In the genomic region with DNA sequence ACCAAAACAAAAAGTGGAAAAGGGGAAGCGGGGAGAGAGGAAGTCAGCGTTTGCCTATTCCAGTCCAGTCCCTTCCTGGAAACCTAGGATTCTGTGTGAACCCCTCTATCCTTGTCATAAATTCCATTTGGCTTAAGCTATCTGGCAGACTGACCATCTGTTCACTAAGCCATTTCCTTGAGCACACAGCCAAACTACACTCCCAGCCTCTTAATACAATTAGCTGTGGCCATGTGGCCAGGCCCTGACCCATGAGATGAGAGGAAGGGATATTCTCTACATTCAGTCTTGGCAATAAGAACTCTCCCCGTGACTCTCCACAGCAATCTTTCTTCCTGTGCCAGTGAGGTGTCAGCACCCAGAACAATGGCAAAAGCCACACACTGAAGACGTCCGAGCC, we compare ENCODE assay signal across 16 cellular contexts.
DNase-seq lines count a peak whose midpoint lies in the region; ATAC-seq and TF ChIP-seq lines count a peak whose summit lies in the region.
"Had no signal": no experiment of that assay in that cellular context is flagged by ENCODE, and none has a peak within 500 bp of the region (broad histone marks: within the 10 kb centered on the region; RNA-seq: fewer than 3 reads in every experiment).

No MANE protein-coding gene starts in this region.

- DNase-seq in left cardiac atrium (peak; percentile 39), left ventricle myocardium inferior (no peak), cardiac fibroblast (ENCODE audit: low read depth in 2 of 2) (peak; percentile 4 to 80), kidney tubule cell (ENCODE audit: low spot score) (peak; percentile 11), aorta (no peak), OCI-M1 (lab: John Stamatoyannopoulos, UW) (no peak), SW 1271 (lab: John Stamatoyannopoulos, UW) (no peak)
- DNase-seq: activated effector memory CD4-positive, alpha-beta T cell treated with Interleukin-2 at 50 U/mL for 16 hours; mammary epithelial cell; NCI-H1417; posterior cingulate gyrus; stimulated activated CD4-positive, alpha-beta T cell treated with anti-CD3 and anti-CD28 coated beads, Interleukin-4, amount 100 ng/mL, for 1 hour; upper lobe of right lung had no signal

- H3K4me3 ChIP-seq in left ventricle myocardium inferior (no peak overlapping the region), cardiac fibroblast (replicated peaks in 1 of 2; ENCODE audit: low read depth in 2 of 2, low read length in 2 of 2) (no peak overlapping the region), aorta (ENCODE audit: low read length in 2 of 2) (no peak overlapping the region)
- H3K4me3 ChIP-seq: body of pancreas, upper lobe of right lung had no signal

- TF ChIP-seq CTCF in left ventricle myocardium inferior (IDR thresholded peaks at IDR 0.05; ENCODE audit: borderline replicate concordance) (no peak), cardiac fibroblast (IDR thresholded peaks at IDR 0.05; ENCODE audit: low read depth, low read length) (no peak)

- ATAC-seq in left cardiac atrium (peak; percentile 23 to 83), aorta (ENCODE audit: low FRiP score) (peak; percentile 50), GM18520 (IDR thresholded peaks at IDR 0.05; ENCODE audit: unreplicated experiment) (no peak)
- ATAC-seq: body of pancreas, HepG2, upper lobe of right lung had no signal

- H3K4me1 ChIP-seq in left ventricle myocardium inferior, result peaks cover 12% of the 10 kb centered on the region
- no peaks in the 10 kb centered on the region for H3K4me1 ChIP-seq in aorta (ENCODE audit: control insufficient read depth in 1 of 2, insufficient read depth in 2 of 2, low read length in 2 of 2)
- H3K4me1 ChIP-seq: body of pancreas, upper lobe of right lung had no signal

- H3K9me3 ChIP-seq in left ventricle myocardium inferior (replicated peaks), result peaks cover 22% of the 10 kb centered on the region
- H3K9me3 ChIP-seq in aorta (ENCODE audit: control insufficient read depth, low read length), result no peaks in the 10 kb centered on the region
- H3K9me3 ChIP-seq: body of pancreas, upper lobe of right lung had no signal

- H3K27me3 ChIP-seq in left ventricle myocardium inferior (ENCODE audit: low read depth) (no peaks in the 10 kb centered on the region), aorta (ENCODE audit: control insufficient read depth in 1 of 2, insufficient read depth in 2 of 2, low read length in 1 of 2) (no peaks in the 10 kb centered on the region)
- H3K27me3 ChIP-seq: body of pancreas, upper lobe of right lung had no signal

- H3K27ac ChIP-seq in left ventricle myocardium inferior (replicated peaks) (no peak overlapping the region), aorta (ENCODE audit: low read depth in 1 of 2, low read length in 2 of 2) (no peak overlapping the region)
- H3K27ac ChIP-seq: body of pancreas, upper lobe of right lung had no signal

- intact Hi-C loops in left cardiac atrium (cut with DNase I) (no loop called here), left ventricle myocardium inferior (cut with micrococcal nuclease) (no loop called here), aorta (cut with DNase I) (no loop called here)

- H3K36me3 ChIP-seq in left ventricle myocardium inferior (no peaks in the 10 kb centered on the region), aorta (ENCODE audit: control insufficient read depth in 1 of 2, insufficient read depth in 2 of 2, low read length in 1 of 2) (no peaks in the 10 kb centered on the region)
- H3K36me3 ChIP-seq: upper lobe of right lung had no signal

- WGBS in aorta, 2 donors, result 70 to 80% methylated on average over 5 of the region's 5 CpGs

Comparison
In these comparisons a context has a peak if more than half of its experiments do, and no peak if none do; other contexts are left out.
1. DNase-seq: peak in left cardiac atrium (single experiment), cardiac fibroblast (2 of 2) and kidney tubule cell (single experiment); none in left ventricle myocardium inferior (single experiment), aorta (0 of 2), OCI-M1 (single experiment) and SW 1271 (0 of 2).